In the genomic region with DNA sequence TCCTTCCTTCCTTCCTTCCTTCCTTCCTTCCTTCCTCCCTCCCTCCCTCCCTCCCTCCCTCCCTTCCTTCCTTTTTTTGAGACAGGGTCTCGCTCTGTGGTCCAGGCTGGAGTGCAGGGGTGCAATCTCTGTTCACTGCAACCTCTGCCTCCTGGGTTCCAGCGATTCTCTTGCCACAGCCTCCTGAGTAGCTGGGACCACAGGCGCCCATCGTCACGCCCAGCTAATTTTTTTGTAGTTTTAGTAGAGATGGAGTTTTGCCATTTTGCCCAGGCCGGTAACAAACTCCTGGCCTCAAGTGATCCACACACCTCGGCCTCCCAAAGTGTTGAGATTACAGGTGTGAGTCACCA, we compare ENCODE assay signal across 11 cellular contexts. TPM values are rescaled to one million over a fixed set of nuclear protein-coding genes. Genes with fewer than 3 reads are reported as not detected.
A peak's percentile ranks its signal among the peaks of the same experiment; 100 is the strongest.
DNase-seq lines count a peak whose midpoint lies in the region; ATAC-seq and TF ChIP-seq lines count a peak whose summit lies in the region.
"Not testable (repeated sequence)": the region's sequence is repeated elsewhere in the genome, so short reads cannot be mapped to it uniquely, and the experiment has no call there.
"Had no signal": no experiment of that assay in that cellular context is flagged by ENCODE, and none has a peak within 500 bp of the region (broad histone marks: within the 10 kb centered on the region; RNA-seq: fewer than 3 reads in every experiment).

No MANE protein-coding gene starts in this region.

- not testable (repeated sequence) for H3K4me3 ChIP-seq in A673 (ENCODE audit: low read depth, low read length, poor library complexity, severe bottlenecking); SK-N-MC; endodermal cell (ENCODE audit: low read length); left lung; upper lobe of left lung

- not testable (repeated sequence) for H3K27ac Mint-ChIP-seq in endodermal cell
- H3K27ac Mint-ChIP-seq in stimulated activated effector memory CD8-positive, alpha-beta T cell treated with anti-CD3 and anti-CD28 coated beads, Interleukin-12 subunit alpha, Interleukin-12 subunit beta, amount 100 ng/mL, for 72 hours, result peak overlapping the region; percentile 14

- H3K4me3 Mint-ChIP-seq in endodermal cell; stimulated activated effector memory CD8-positive, alpha-beta T cell treated with anti-CD3 and anti-CD28 coated beads, Interleukin-12 subunit alpha, Interleukin-12 subunit beta, amount 100 ng/mL, for 72 hours: not testable (repeated sequence)

- not testable (repeated sequence) for H3K36me3 Mint-ChIP-seq in endodermal cell (ENCODE audit: low read depth); stimulated activated effector memory CD8-positive, alpha-beta T cell treated with anti-CD3 and anti-CD28 coated beads, Interleukin-12 subunit alpha, Interleukin-12 subunit beta, amount 100 ng/mL, for 72 hours

- not testable (repeated sequence) for H3K9me3 Mint-ChIP-seq in endodermal cell; stimulated activated effector memory CD8-positive, alpha-beta T cell treated with anti-CD3 and anti-CD28 coated beads, Interleukin-12 subunit alpha, Interleukin-12 subunit beta, amount 100 ng/mL, for 72 hours

- intact Hi-C loops in A673 (cut with micrococcal nuclease; ENCODE audit: unreplicated experiment) (loop anchor here (1.0 to 5.0 kb wide), 4 partner anchors 74 to 1061 kb away; no protein-coding TSS in a partner anchor), posterior vena cava (cut with DNase I) (loop anchor here in 1 of 2 donors (5.0 kb wide), 1 partner anchor 99 kb away; no protein-coding TSS in a partner anchor)
- intact Hi-C loops in left lung (cut with DNase I), result not testable (repeated sequence)

- CTCF ChIA-PET in A673 (lab: Charles Lee), result interaction anchor here (0.8 to 1.6 kb wide), 4 partner anchors 92 to 416 kb away, joined by 3 to 10 read pairs (median 4); no protein-coding TSS in a partner anchor

- peaks cover 24% of the 10 kb centered on the region for H3K4me1 ChIP-seq in A673 (ENCODE audit: insufficient read depth, low read length, poor library complexity, severe bottlenecking)
- H3K4me1 ChIP-seq in endodermal cell (ENCODE audit: control insufficient read depth, insufficient read depth, low read length); left lung; upper lobe of left lung: not testable (repeated sequence)

- TF ChIP-seq POLR2A in upper lobe of left lung (IDR thresholded peaks at IDR 0.05), result not testable (repeated sequence)

- ATAC-seq in left lung, result peak; percentile 5
- not testable (repeated sequence) for ATAC-seq in stimulated activated effector memory CD8-positive, alpha-beta T cell treated with anti-CD3 and anti-CD28 coated beads, Interleukin-12 subunit alpha, Interleukin-12 subunit beta, amount 100 ng/mL, for 72 hours; upper lobe of left lung (ENCODE audit: low FRiP score in 2 of 2)

- not testable (repeated sequence) for H3K36me3 ChIP-seq in A673 (ENCODE audit: insufficient read depth, low read length, poor library complexity, severe bottlenecking); SK-N-MC (ENCODE audit: insufficient read depth, low read length); endodermal cell (ENCODE audit: control insufficient read depth, insufficient read depth, low read length); left lung; upper lobe of left lung

- POLR2A ChIA-PET in A673 (lab: Charles Lee; ENCODE audit: low non-redundant PET), result interaction anchor here (0.6 to 1.7 kb wide), 7 partner anchors 72 to 484 kb away, joined by 3 to 13 read pairs (median 7); no protein-coding TSS in a partner anchor

- not testable (repeated sequence) for TF ChIP-seq EP300 in upper lobe of left lung (IDR thresholded peaks at IDR 0.05)

- not testable (repeated sequence) for TF ChIP-seq CTCF in A673 (conservative IDR thresholded peaks at IDR 0.05; ENCODE audit: low read depth, low read length); endodermal cell (conservative IDR thresholded peaks at IDR 0.05); left lung (IDR thresholded peaks at IDR 0.05); upper lobe of left lung (IDR thresholded peaks at IDR 0.05)

- 90 to 95% methylated on average over 4 to 7 of the region's 7 CpGs for WGBS in endodermal cell (ENCODE audit: insufficient coverage in 1 of 2, insufficient read length in 1 of 2), 2 experiments
- 84 to 88% methylated on average over 7 of the region's 7 CpGs for WGBS in upper lobe of left lung, 2 donors

- H3K27me3 ChIP-seq in A673 (replicated peaks; ENCODE audit: insufficient read depth, low read depth, low read length, poor library complexity); endodermal cell (ENCODE audit: control insufficient read depth, insufficient read depth, low read length, poor library complexity, severe bottlenecking); left lung; upper lobe of left lung: not testable (repeated sequence)

- H3K4me1 Mint-ChIP-seq in endodermal cell; stimulated activated effector memory CD8-positive, alpha-beta T cell treated with anti-CD3 and anti-CD28 coated beads, Interleukin-12 subunit alpha, Interleukin-12 subunit beta, amount 100 ng/mL, for 72 hours: not testable (repeated sequence)

- DNase-seq in A673 (ENCODE audit: low spot score) (peak; percentile 78), SK-N-MC (ENCODE audit: low read depth, low spot score) (peak; percentile 57), endodermal cell (peak; percentile 20), posterior vena cava (ENCODE audit: low spot score) (peak; percentile 29)
- peak; percentile 1 for DNase-seq in activated naive CD4-positive, alpha-beta T cell treated with anti-CD3 and anti-CD28 coated beads, Interleukin-2, amount 50 U/mL, for 16 hours
- DNase-seq in left lung; stimulated activated effector memory CD8-positive, alpha-beta T cell treated with anti-CD3 and anti-CD28 coated beads, Interleukin-12 subunit alpha, Interleukin-12 subunit beta, amount 100 ng/mL, for 72 hours (ENCODE audit: low spot score in 2 of 2); upper lobe of left lung: not testable (repeated sequence)

- not testable (repeated sequence) for H3K9me3 ChIP-seq in A673 (ENCODE audit: low read depth, low read length, poor library complexity, severe bottlenecking); SK-N-MC (ENCODE audit: low read depth, low read length); endodermal cell (ENCODE audit: control insufficient read depth, low read length); left lung; upper lobe of left lung

- H3K27ac ChIP-seq in A673 (ENCODE audit: low read depth, low read length, poor library complexity, severe bottlenecking), result peak overlapping the region; percentile 79
- H3K27ac ChIP-seq in SK-N-MC, result peak overlapping the region; percentile 100
- H3K27ac ChIP-seq in endodermal cell (ENCODE audit: low read depth, low read length); left lung: not testable (repeated sequence)
- peak overlapping the region in 3 of 4 donors; percentile 13 to 60 (median 54) for H3K27ac ChIP-seq in upper lobe of left lung

- not testable (repeated sequence) for H3K27me3 Mint-ChIP-seq in endodermal cell (ENCODE audit: insufficient read depth)

- not testable (repeated sequence) for BruUV-seq in A673 (replicated peaks; lab: Mats Ljungman, UMichigan)

- H3K9ac ChIP-seq in SK-N-MC (ENCODE audit: insufficient read length), result peak overlapping the region; percentile 71
- H3K9ac ChIP-seq in endodermal cell (ENCODE audit: extremely low read depth, low read length, poor library complexity, severe bottlenecking), result not testable (repeated sequence)

RNA-seq across cellular contexts. Expression of gene SMIM38, which starts 50.9 kb away (rescaled TPM):
- total RNA-seq in A673 (2021), result 0.59 and 0.88 TPM in 2 replicates
- under 1 TPM; 0.20 to 0.64 TPM for total RNA-seq in endodermal cell
- polyA plus RNA-seq in endodermal cell (2013, experiment 1 of 2), result 0.18 TPM
- polyA plus RNA-seq in endodermal cell (2013, experiment 2 of 2), result not detected
- total RNA-seq in left lung, result under 1 TPM; 0.09 to 0.24 TPM
- total RNA-seq in posterior vena cava, result 1 to 10 TPM in 1 of 2 donors, under 1 TPM in 1; 0.76 to 1.4 TPM
- under 1 TPM in 4 of 6 donors, not detected in 2; 0.10 to 0.67 (median 0.55) TPM for total RNA-seq in upper lobe of left lung
- total RNA-seq: HFFc6 had no signal
- polyA plus RNA-seq: CD14-positive monocyte; CD8-positive, alpha-beta memory T cell had no signal
